ENCODE assay signal across 9 cellular contexts in genomic region chr3:13461169-13462124, GRCh38. TPM values are rescaled to one million over a fixed set of nuclear protein-coding genes. Genes with fewer than 3 reads are reported as not detected.
DNase-seq lines count a peak whose midpoint lies in the region; ATAC-seq and TF ChIP-seq lines count a peak whose summit lies in the region.
"Had no signal": no experiment of that assay in that cellular context is flagged by ENCODE, and none has a peak within 500 bp of the region (broad histone marks: within the 10 kb centered on the region; RNA-seq: fewer than 3 reads in every experiment).

No MANE protein-coding gene starts in this region.

- H3K4me1 Mint-ChIP-seq in Calu3 (ENCODE audit: low read depth, unreplicated experiment), result no peaks in the 10 kb centered on the region

- peak; percentile 39 for ATAC-seq in foreskin keratinocyte
- no peak for ATAC-seq in HG02610 (IDR thresholded peaks at IDR 0.05; ENCODE audit: unreplicated experiment)

- H3K79me2 ChIP-seq in OCI-LY3 (ENCODE audit: low read length) (no peaks in the 10 kb centered on the region), smooth muscle cell (ENCODE audit: low read depth) (no peaks in the 10 kb centered on the region)

- no peaks in the 10 kb centered on the region for H3K36me3 Mint-ChIP-seq in Calu3 (ENCODE audit: insufficient read depth, unreplicated experiment)

- H4K20me1 ChIP-seq in OCI-LY3 (ENCODE audit: insufficient read depth, low read length) (no peaks in the 10 kb centered on the region), smooth muscle cell (ENCODE audit: low read depth) (no peaks in the 10 kb centered on the region)

- H3K36me3 ChIP-seq in HAP-1 (replicated peaks) (no peaks in the 10 kb centered on the region), OCI-LY3 (replicated peaks; ENCODE audit: low read depth, low read length) (no peaks in the 10 kb centered on the region), smooth muscle cell (ENCODE audit: low read depth) (no peaks in the 10 kb centered on the region)

- H2AFZ ChIP-seq in OCI-LY3 (ENCODE audit: low read depth, low read length), result peak overlapping the region; percentile 62
- H2AFZ ChIP-seq in smooth muscle cell (ENCODE audit: low read depth), result no peak overlapping the region

- H3K9ac ChIP-seq in OCI-LY3 (ENCODE audit: low read length) (no peak overlapping the region), smooth muscle cell (ENCODE audit: low read depth) (no peak overlapping the region)

- H3K27me3 ChIP-seq in HAP-1 (ENCODE audit: low read depth) (no peaks in the 10 kb centered on the region), OCI-LY3 (ENCODE audit: low read depth, low read length) (peaks cover 36% of the 10 kb centered on the region), foreskin keratinocyte (peaks cover 12% of the 10 kb centered on the region), smooth muscle cell (ENCODE audit: low read depth) (no peaks in the 10 kb centered on the region)

- no peak overlapping the region for H3K27ac ChIP-seq in OCI-LY3 (ENCODE audit: low read length)
- H3K27ac ChIP-seq in foreskin keratinocyte, result no peak overlapping the region
- no peak overlapping the region for H3K27ac ChIP-seq in smooth muscle cell (ENCODE audit: low read depth)
- H3K27ac ChIP-seq: SK-N-MC had no signal

- no peak overlapping the region for H3K27ac Mint-ChIP-seq in Calu3 (ENCODE audit: unreplicated experiment)

- CTCF ChIA-PET in Calu3 (lab: Charles Lee), result interaction anchor here (0.9 to 3.0 kb wide), 3 partner anchors 9 to 370 kb away, joined by 3 to 13 read pairs (median 5); no protein-coding TSS in a partner anchor

- in situ Hi-C loops in HAP-1 (cut with MboI; ENCODE audit: low sequenced_read_pairs), result loop anchor here (25.0 kb wide), 1 partner anchor 374 kb away; no protein-coding TSS in a partner anchor

- H3K4me1 ChIP-seq in HAP-1, result peaks cover 4% of the 10 kb centered on the region
- H3K4me1 ChIP-seq in OCI-LY3 (ENCODE audit: low read length), result peaks cover 5% of the 10 kb centered on the region; the same call in 1 of the 2 replicates
- H3K4me1 ChIP-seq in foreskin keratinocyte, result no peaks in the 10 kb centered on the region
- H3K4me1 ChIP-seq in smooth muscle cell (ENCODE audit: low read depth), result no peaks in the 10 kb centered on the region

- DNase-seq in Calu3 (peak; percentile 83), HAP-1 (ENCODE audit: low spot score in 2 of 2) (peak; percentile 84 to 96), activated T-cell treated with anti-CD3 and anti-CD28 coated beads for 48 hours (ENCODE audit: low read depth) (peak; percentile 75), foreskin keratinocyte (no peak), smooth muscle cell (lab: John Stamatoyannopoulos, UW; ENCODE audit: unreplicated experiment) (no peak), Ammon's horn (ENCODE audit: low spot score) (no peak)

- no peaks in the 10 kb centered on the region for H3K9me3 Mint-ChIP-seq in Calu3 (ENCODE audit: low read depth, unreplicated experiment)

- H3K4me3 ChIP-seq in HAP-1 (no peak overlapping the region), OCI-LY3 (ENCODE audit: low read length) (peak overlapping the region; percentile 23), smooth muscle cell (no peak overlapping the region)
- H3K4me3 ChIP-seq: SK-N-MC had no signal

- peak; percentile 74 for TF ChIP-seq CTCF in Calu3 (IDR thresholded peaks at IDR 0.05; ENCODE audit: unreplicated experiment)
- peak; percentile 99 for TF ChIP-seq CTCF in OCI-LY3 (IDR thresholded peaks at IDR 0.05; ENCODE audit: low read depth, low read length)
- TF ChIP-seq CTCF in foreskin keratinocyte (conservative IDR thresholded peaks at IDR 0.05), result peak; percentile 67
- peak; percentile 68 for TF ChIP-seq CTCF in smooth muscle cell (IDR thresholded peaks at IDR 0.05; ENCODE audit: borderline replicate concordance, insufficient read depth, poor library complexity, severe bottlenecking)

- intact Hi-C loops in Calu3 (cut with micrococcal nuclease; ENCODE audit: unreplicated experiment), result no loop called here

- H3F3A ChIP-seq in smooth muscle cell (ENCODE audit: low read depth), result no peaks in the 10 kb centered on the region

- no TSS peak for BruUV-seq in Calu3 (replicated peaks; lab: Mats Ljungman, UMichigan)

- H3K9me3 ChIP-seq in HAP-1 (no peaks in the 10 kb centered on the region), OCI-LY3 (ENCODE audit: insufficient read depth, low read length) (no peaks in the 10 kb centered on the region), smooth muscle cell (replicated peaks; ENCODE audit: low read depth) (no peaks in the 10 kb centered on the region)

- no peak overlapping the region for H3K4me3 Mint-ChIP-seq in Calu3 (ENCODE audit: low read depth, unreplicated experiment)

- peaks cover 53% of the 10 kb centered on the region for H3K27me3 Mint-ChIP-seq in Calu3 (ENCODE audit: unreplicated experiment)

- WGBS in smooth muscle cell (ENCODE audit: low lambda C conversion rate), result 32% methylated on average over 14 of the region's 14 CpGs

- H3K4me2 ChIP-seq in OCI-LY3 (ENCODE audit: low read length) (peak overlapping the region; percentile 58), smooth muscle cell (no peak overlapping the region)

RNA-seq across cellular contexts. Expression of gene HDAC11, which starts 18.7 kb away (rescaled TPM):
- 11.8 and 16.5 TPM in 2 replicates for total RNA-seq in Calu3 (2022)
- total RNA-seq in foreskin keratinocyte, result 13.3 and 13.5 TPM in 2 replicates
- 13.8 and 14.9 TPM in 2 replicates for polyA plus RNA-seq in foreskin keratinocyte
- 7.5 and 9.6 TPM in 2 replicates for total RNA-seq in smooth muscle cell
- polyA plus RNA-seq in smooth muscle cell, result 14.8 and 20.2 TPM in 2 replicates

RNA-seq across cellular contexts. Expression of gene NUP210, which starts 41.3 kb away (rescaled TPM):
- total RNA-seq in Calu3 (2022) (59.8 and 76.9 TPM in 2 replicates), foreskin keratinocyte (not detected in 2 replicates), smooth muscle cell (0.58 and 1.5 TPM in 2 replicates)
- polyA plus RNA-seq in foreskin keratinocyte (not detected in 2 replicates), smooth muscle cell (0.22 and 0.35 TPM in 2 replicates)

Comparison
In these comparisons a context has a peak if more than half of its experiments do, and no peak if none do; other contexts are left out.
1. DNase-seq: peak in Calu3 (single experiment), HAP-1 (2 of 2) and activated T-cell treated with anti-CD3 and anti-CD28 coated beads for 48 hours (single experiment); none in foreskin keratinocyte (0 of 2), smooth muscle cell (single experiment) and Ammon's horn (single experiment).
2. RNA of gene NUP210, which starts 41.3 kb away (total RNA-seq): 59.8 to 76.9 TPM in Calu3; 0.58 to 1.5 TPM in smooth muscle cell and not detected in foreskin keratinocyte; every median in the first group is over 10 times any median in the second.
3. Peak in every context shown above with its lines, with median percentiles within 50 percentile points of each other: CTCF ChIP-seq.